ENCODE assay signal across 11 cellular contexts in the genomic region with DNA sequence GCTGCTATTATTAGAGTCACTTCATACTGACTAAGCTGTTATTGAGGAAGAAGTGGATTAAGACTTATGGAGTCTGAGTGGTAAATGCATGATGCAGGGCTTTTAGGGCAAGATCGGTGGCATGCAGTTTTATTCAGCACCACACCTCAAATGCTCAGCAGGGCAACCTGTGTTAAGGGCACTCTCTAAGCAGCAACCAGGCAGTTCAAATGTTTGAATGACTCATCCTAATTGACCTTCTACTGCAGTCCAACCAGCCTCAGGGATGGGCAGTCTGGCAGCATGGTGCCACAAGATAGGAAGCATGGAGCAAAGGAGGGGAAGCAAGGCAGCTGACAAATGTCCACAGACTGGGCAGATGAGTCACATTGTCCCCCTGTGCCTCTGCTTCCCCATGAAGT.
DNase-seq lines count a peak whose midpoint lies in the region; ATAC-seq and TF ChIP-seq lines count a peak whose summit lies in the region.
"Had no signal": no experiment of that assay in that cellular context is flagged by ENCODE, and none has a peak within 500 bp of the region (broad histone marks: within the 10 kb centered on the region; RNA-seq: fewer than 3 reads in every experiment).

No MANE protein-coding gene starts in this region.

- DNase-seq in NCI-H187 treated with DMSO at 0.1 percent for 48 hours (lab: John Stamatoyannopoulos, UW) (peak; percentile 54), NCI-H187 (lab: John Stamatoyannopoulos, UW) (no peak), NCI-H460 (ENCODE audit: extremely low read depth, low read depth) (peak; percentile 11), epithelial cell of esophagus (ENCODE audit: low read depth) (peak; percentile 36), renal cortical epithelial cell (ENCODE audit: low read depth) (peak; percentile 92), GM19238 (ENCODE audit: insufficient read length, low spot score) (no peak), posterior cingulate gyrus (no peak)
- DNase-seq: activated CD4-positive, alpha-beta memory T cell treated with anti-CD3 and anti-CD28 coated beads, Interleukin-2, amount 10 ng/mL, durations not matched to agents 7 days and 5 days had no signal

- ATAC-seq in HG02763 (IDR thresholded peaks at IDR 0.05; ENCODE audit: unreplicated experiment), result no peak
- ATAC-seq: natural killer cell treated with Interleukin-12 subunit alpha and Interleukin-12 subunit beta and Interleukin-15 and Interleukin-18, amount 100 ng/mL, for 72 hours had no signal

- H3K4me3 ChIP-seq in epithelial cell of esophagus (ENCODE audit: low read length), result no peak overlapping the region
- H3K4me3 ChIP-seq: cardiac muscle cell had no signal

- no peak for TF ChIP-seq CTCF in epithelial cell of esophagus (IDR thresholded peaks at IDR 0.05; ENCODE audit: insufficient read depth, low read depth, low read length, missing control alignments)

- intact Hi-C loops in posterior cingulate gyrus (cut with DNase I), result no loop called here

Comparison
In these comparisons a context has a peak if more than half of its experiments do, and no peak if none do; other contexts are left out.
1. DNase-seq: peak in NCI-H187 treated with DMSO at 0.1 percent for 48 hours (single experiment), NCI-H460 (single experiment), epithelial cell of esophagus (single experiment) and renal cortical epithelial cell (single experiment); none in NCI-H187 (0 of 2), GM19238 (single experiment) and posterior cingulate gyrus (0 of 10).